ENCODE assay signal across 8 cellular contexts in genomic region chr1:43969746-43970466, GRCh38. TPM values are rescaled to one million over a fixed set of nuclear protein-coding genes. Genes with fewer than 3 reads are reported as not detected.
DNase-seq lines count a peak whose midpoint lies in the region; ATAC-seq and TF ChIP-seq lines count a peak whose summit lies in the region.

A gene with protein sequence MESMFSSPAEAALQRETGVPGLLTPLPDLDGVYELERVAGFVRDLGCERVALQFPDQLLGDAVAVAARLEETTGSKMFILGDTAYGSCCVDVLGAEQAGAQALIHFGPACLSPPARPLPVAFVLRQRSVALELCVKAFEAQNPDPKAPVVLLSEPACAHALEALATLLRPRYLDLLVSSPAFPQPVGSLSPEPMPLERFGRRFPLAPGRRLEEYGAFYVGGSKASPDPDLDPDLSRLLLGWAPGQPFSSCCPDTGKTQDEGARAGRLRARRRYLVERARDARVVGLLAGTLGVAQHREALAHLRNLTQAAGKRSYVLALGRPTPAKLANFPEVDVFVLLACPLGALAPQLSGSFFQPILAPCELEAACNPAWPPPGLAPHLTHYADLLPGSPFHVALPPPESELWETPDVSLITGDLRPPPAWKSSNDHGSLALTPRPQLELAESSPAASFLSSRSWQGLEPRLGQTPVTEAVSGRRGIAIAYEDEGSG (plus strand): TSS chr1:43970010. CDS start chr1:43970176, 166 bp downstream.

- TF ChIP-seq CTCF in PC-9 (conservative IDR thresholded peaks at IDR 0.05): no peak

- H3K27me3 ChIP-seq in PC-9 (ENCODE audit: insufficient read depth, low read depth): no peaks in the 10 kb centered on the region
- no peaks in the 10 kb centered on the region for H3K27me3 ChIP-seq in mucosa of stomach (ENCODE audit: control insufficient read depth, insufficient read depth, low read length)

- TSS peak; percentile 39 for BruUV-seq in PC-9 (replicated peaks; lab: Mats Ljungman, UMichigan)

- peak; percentile 97 for DNase-seq in DMS114 treated with DMSO at 0.1 percent for 48 hours (lab: John Stamatoyannopoulos, UW; ENCODE audit: unreplicated experiment)
- DNase-seq in Jurkat, Clone E6-1 (ENCODE audit: low read depth, low spot score): peak; percentile 95
- DNase-seq in PC-9: peak; percentile 93
- DNase-seq in activated T-cell treated with anti-CD3 and anti-CD28 coated beads, Interleukin-2, amount 50 U/mL, for 1 hour: peak; percentile 90
- peak; percentile 97 for DNase-seq in erythroblast (lab: John Stamatoyannopoulos, UW)
- DNase-seq in stimulated activated CD8-positive, alpha-beta memory T cell treated with anti-CD3 and anti-CD28 coated beads, Interleukin-7, amount 100 ng/mL, for 1 hour (ENCODE audit: low read depth in 2 of 2): peak; percentile 87 to 90

- H3K36me3 ChIP-seq in PC-9 (ENCODE audit: low read depth): 0 out of 2 replicates have a peak, but pooled peaks cover 6% of the 10 kb centered on the region
- no peaks in the 10 kb centered on the region for H3K36me3 ChIP-seq in mucosa of stomach (ENCODE audit: control insufficient read depth, insufficient read depth, low read length)

- H3K4me2 ChIP-seq in PC-9: peak within 1 kb of the TSS; percentile 96

- peak within 1 kb of the TSS; percentile 96 for H3K4me3 ChIP-seq in Jurkat, Clone E6-1 (ENCODE audit: low read length)
- H3K4me3 ChIP-seq in PC-9: peak within 1 kb of the TSS; percentile 100
- peak within 1 kb of the TSS; percentile 99 for H3K4me3 ChIP-seq in mucosa of stomach (ENCODE audit: low read length)

- no peaks in the 10 kb centered on the region for H3K9me3 ChIP-seq in PC-9 (ENCODE audit: insufficient read depth, low read depth)
- no peaks in the 10 kb centered on the region for H3K9me3 ChIP-seq in mucosa of stomach (ENCODE audit: control insufficient read depth, low read length)

- H3K4me1 ChIP-seq in PC-9 (replicated peaks; ENCODE audit: insufficient read depth) (peaks cover 15% of the 10 kb centered on the region), mucosa of stomach (ENCODE audit: control insufficient read depth, insufficient read depth, low read length) (peaks cover 13% of the 10 kb centered on the region)

- peak; percentile 47 for TF ChIP-seq POLR2A in erythroblast (IDR thresholded peaks at IDR 0.05; ENCODE audit: low read length)

- no peaks in the 10 kb centered on the region for H4K20me1 ChIP-seq in PC-9 (ENCODE audit: insufficient read depth)

- H3F3A ChIP-seq in PC-9 (ENCODE audit: insufficient read depth, low read depth): peaks cover 31% of the 10 kb centered on the region

- POLR2A ChIA-PET in PC-9 (lab: Charles Lee; ENCODE audit: unreplicated experiment): interaction anchor here (0.7 kb wide), 2 partner anchors 23 to 388 kb away, joined by 3 to 4 read pairs; partner anchors contain the start of gene IPO13

- peaks cover 19% of the 10 kb centered on the region for H3K79me2 ChIP-seq in PC-9 (ENCODE audit: low read depth)

- no peak within 1 kb of the TSS for H3K27ac ChIP-seq in PC-9

- ATAC-seq in GM21529 (IDR thresholded peaks at IDR 0.05; ENCODE audit: unreplicated experiment): peak; percentile 82

- H3K9ac ChIP-seq in mucosa of stomach (ENCODE audit: low read length): peak within 1 kb of the TSS; percentile 69

- intact Hi-C loops in PC-9 (cut with micrococcal nuclease; ENCODE audit: unreplicated experiment): loop anchor here (1.0 to 10.0 kb wide), 2 partner anchors 24 to 265 kb away; partner anchors contain the start of genes IPO13 and ST3GAL3

- CTCF ChIA-PET in PC-9 (lab: Charles Lee): interaction anchor here (0.6 to 1.3 kb wide), 2 partner anchors 37 to 78 kb away, joined by 4 to 8 read pairs; no protein-coding TSS in a partner anchor

- peak within 1 kb of the TSS; percentile 86 for H2AFZ ChIP-seq in PC-9

- no peaks in the 10 kb centered on the region for H3K9me2 ChIP-seq in PC-9 (ENCODE audit: insufficient read depth)

RNA-seq across cellular contexts. Expression of the gene that starts here (rescaled TPM):
- polyA plus RNA-seq in Jurkat, Clone E6-1 (2012; ENCODE audit: insufficient read depth, insufficient read length): 55.8 TPM
- total RNA-seq in PC-9 (2021): 32.8 and 37.8 TPM in 2 replicates
